13 cellular contexts compared by ENCODE assay signal in genomic region chr22:31093090-31093850, GRCh38. TPM values are rescaled to one million over a fixed set of nuclear protein-coding genes. Genes with fewer than 3 reads are reported as not detected.
DNase-seq lines count a peak whose midpoint lies in the region; ATAC-seq and TF ChIP-seq lines count a peak whose summit lies in the region.
"Had no signal": no experiment of that assay in that cellular context is flagged by ENCODE, and none has a peak within 500 bp of the region (broad histone marks: within the 10 kb centered on the region; RNA-seq: fewer than 3 reads in every experiment).

No MANE protein-coding gene starts in this region.

- H3K27ac ChIP-seq in esophagus (ENCODE audit: low read depth in 2 of 2, low read length in 1 of 2) (peak overlapping the region; percentile 62 to 78), muscle layer of duodenum (ENCODE audit: low read length) (peak overlapping the region; percentile 45), transverse colon (peak overlapping the region; percentile 73 to 97 (median 96))

- TF ChIP-seq EP300 in transverse colon (IDR thresholded peaks at IDR 0.05; ENCODE audit: low read depth): no peak

- intact Hi-C loops in transverse colon (cut with DNase I; ENCODE audit: low total_unique reads): no loop called here

- peaks cover 0 to 10% of the 10 kb centered on the region in 2 donors for H3K4me1 ChIP-seq in esophagus (ENCODE audit: control insufficient read depth in 2 of 2, insufficient read depth in 2 of 2, low read length in 1 of 2)
- H3K4me1 ChIP-seq in muscle layer of duodenum (ENCODE audit: control insufficient read depth in 1 of 2, insufficient read depth in 2 of 2, low read length in 2 of 2): peaks cover 0 to 67% of the 10 kb centered on the region in 2 donors
- peaks cover 1 to 18% (median 11%) of the 10 kb centered on the region in 4 donors for H3K4me1 ChIP-seq in transverse colon

- DNase-seq in NCI-H2196 treated with DMSO at 0.1 percent for 48 hours (lab: John Stamatoyannopoulos, UW; ENCODE audit: unreplicated experiment) (peak; percentile 10), transverse colon (peak; percentile 59), NCI-H2081 treated with DMSO at 0.1 percent for 48 hours (lab: John Stamatoyannopoulos, UW) (no peak), NCI-H2029 (lab: John Stamatoyannopoulos, UW) (no peak)
- DNase-seq: dermis blood vessel endothelial cell; foreskin fibroblast; NCI-H510A; stimulated activated naive CD4-positive, alpha-beta T cell had no signal

- in situ Hi-C loops in transverse colon (cut with MboI; ENCODE audit: low pct_ligation_motif_present in 1 of 4, low pct_unique_long_range_greater_than_20kb in 1 of 4, low sequenced_read_pairs in 3 of 4): no loop called here

- H3K4me3 ChIP-seq in esophagus (ENCODE audit: low read depth in 1 of 2, low read length in 2 of 2): peak overlapping the region; percentile 17 to 29
- peak overlapping the region; percentile 39 to 77 for H3K4me3 ChIP-seq in muscle layer of duodenum (ENCODE audit: low read depth in 1 of 2, low read length in 2 of 2)
- peak overlapping the region; percentile 18 to 40 (median 28) for H3K4me3 ChIP-seq in transverse colon

- peaks cover 0 to 50% of the 10 kb centered on the region in 2 donors for H3K36me3 ChIP-seq in esophagus (ENCODE audit: control insufficient read depth in 2 of 2, insufficient read depth in 2 of 2, low read length in 1 of 2)
- peaks cover 55 to 68% of the 10 kb centered on the region in 2 donors for H3K36me3 ChIP-seq in muscle layer of duodenum (ENCODE audit: control insufficient read depth in 1 of 2, insufficient read depth in 2 of 2, low read length in 2 of 2)
- peaks cover 0 to 23% (median 2%) of the 10 kb centered on the region in 4 donors for H3K36me3 ChIP-seq in transverse colon

- H3K27me3 ChIP-seq in esophagus (ENCODE audit: control insufficient read depth in 1 of 2, insufficient read depth in 2 of 2, low read length in 2 of 2) (no peaks in the 10 kb centered on the region), muscle layer of duodenum (ENCODE audit: low read depth, low read length) (no peaks in the 10 kb centered on the region), transverse colon (no peaks in the 10 kb centered on the region)

- H3K9me3 ChIP-seq in esophagus (ENCODE audit: control insufficient read depth in 2 of 2, insufficient read depth in 1 of 2, low read depth in 1 of 2, low read length in 1 of 2) (no peaks in the 10 kb centered on the region), muscle layer of duodenum (ENCODE audit: control insufficient read depth in 1 of 2, low read length in 2 of 2) (no peaks in the 10 kb centered on the region), transverse colon (no peaks in the 10 kb centered on the region)

- TF ChIP-seq CTCF in transverse colon (IDR thresholded peaks at IDR 0.05): no peak

- ATAC-seq in HG02642 (IDR thresholded peaks at IDR 0.05; ENCODE audit: poor library complexity, unreplicated experiment): no peak
- ATAC-seq: activated naive CD4-positive, alpha-beta T cell treated with anti-CD3 and anti-CD28 coated beads, Interleukin-2, amount 50 U/mL, for 72 hours had no signal

- 83% methylated on average over 31 to 33 of the region's 33 CpGs for WGBS in esophagus, 2 donors
- 83% methylated on average over 29 of the region's 33 CpGs; no CpG with 5 or more reads in 1 of the 2 donors for WGBS in transverse colon (ENCODE audit: low coverage in 1 of 2), 2 donors

- TF ChIP-seq POLR2A in transverse colon (IDR thresholded peaks at IDR 0.05): no peak

RNA-seq across cellular contexts. Expression of gene SMTN, which starts 12.2 kb away (rescaled TPM):
- polyA plus RNA-seq in esophagus: 100 to 1,000 TPM; 100 to 103 TPM
- total RNA-seq in transverse colon: 100 to 1,000 TPM; 171 to 341 (median 219) TPM

RNA-seq across cellular contexts. Expression of gene SELENOM, which starts 14.1 kb away (rescaled TPM):
- polyA plus RNA-seq in esophagus: 100 to 1,000 TPM in 1 of 2 donors, 10 to 100 TPM in 1; 41.1 to 127 TPM
- 100 to 1,000 TPM; 247 to 334 (median 315) TPM for total RNA-seq in transverse colon

RNA-seq across cellular contexts. Expression of gene INPP5J, which starts 29.5 kb away (rescaled TPM):
- 1 to 10 TPM; 1.6 to 3.3 TPM for polyA plus RNA-seq in esophagus
- 10 to 100 TPM; 22.4 to 51.2 (median 30.8) TPM for total RNA-seq in transverse colon
- total RNA-seq: dermis blood vessel endothelial cell had no signal

RNA-seq across cellular contexts. Expression of gene PLA2G3, which starts 47.0 kb away (rescaled TPM):
- polyA plus RNA-seq in esophagus: 10 to 100 TPM in 1 of 2 donors, 1 to 10 TPM in 1; 5.3 to 13.1 TPM
- total RNA-seq in transverse colon: not detected
- total RNA-seq: activated naive CD4-positive, alpha-beta T cell treated with anti-CD3 and anti-CD28 coated beads, Interleukin-2, amount 50 U/mL, for 72 hours; dermis blood vessel endothelial cell; left lobe of liver had no signal

Comparison
In these comparisons a context has a peak if more than half of its experiments do, and no peak if none do; other contexts are left out.
1. DNase-seq: peak in NCI-H2196 treated with DMSO at 0.1 percent for 48 hours (single experiment) and transverse colon (single experiment); none in NCI-H2081 treated with DMSO at 0.1 percent for 48 hours (single experiment) and NCI-H2029 (single experiment).
2. H3K27ac ChIP-seq: peak in every context shown above with its lines; median percentile 96 in transverse colon; 70 in esophagus; 45 in muscle layer of duodenum.
3. Peak in every context shown above with its lines, with median percentiles within 50 percentile points of each other: H3K4me3 ChIP-seq.